In genomic region chr16:19883296-19883951, GRCh38 we compare ENCODE assay signal across 8 cellular contexts. TPM values are rescaled to one million over a fixed set of nuclear protein-coding genes. Genes with fewer than 3 reads are reported as not detected.
A peak's percentile ranks its signal among the peaks of the same experiment; 100 is the strongest.
DNase-seq lines count a peak whose midpoint lies in the region; ATAC-seq, FAIRE-seq and TF ChIP-seq lines count a peak whose summit lies in the region.

No MANE protein-coding gene starts in this region.

- peak overlapping the region; percentile 18 for H3K27ac Mint-ChIP-seq in activated naive CD8-positive, alpha-beta T cell treated with anti-CD3 and anti-CD28 coated beads, Interleukin-2, amount 10 ng/mL, durations not matched to agents 7 days and 5 days

- 3 to 10% methylated on average over 35 of the region's 35 CpGs for WGBS in sigmoid colon, 2 donors

- no peaks in the 10 kb centered on the region for H3K9me3 ChIP-seq in sigmoid colon

- TF ChIP-seq POLR2A in sigmoid colon (IDR thresholded peaks at IDR 0.05) (no peak), GM12891 (IDR thresholded peaks at IDR 0.05; ENCODE audit: low read depth, low read length) (no peak)

- no peak for ATAC-seq in activated CD4-positive, CD25-positive, alpha-beta regulatory T cell treated with anti-CD3 and anti-CD28 coated beads, Interleukin-2, amount 50 U/mL, for 24 hours
- no peak for ATAC-seq in activated naive CD8-positive, alpha-beta T cell treated with anti-CD3 and anti-CD28 coated beads, Interleukin-2, amount 10 ng/mL, durations not matched to agents 7 days and 5 days (ENCODE audit: low read depth)
- no peak for ATAC-seq in HG03521 (IDR thresholded peaks at IDR 0.05; ENCODE audit: unreplicated experiment)
- ATAC-seq in GM21737 (IDR thresholded peaks at IDR 0.05; ENCODE audit: unreplicated experiment), result no peak

- no peak overlapping the region for H3K4me3 Mint-ChIP-seq in activated naive CD8-positive, alpha-beta T cell treated with anti-CD3 and anti-CD28 coated beads, Interleukin-2, amount 10 ng/mL, durations not matched to agents 7 days and 5 days

- H3K4me3 ChIP-seq in sigmoid colon, result peak overlapping the region; percentile 45 to 67 (median 58)

- no peak for FAIRE-seq in GM12891 (lab: Jason Lieb, UNC)

- no peaks in the 10 kb centered on the region for H3K9me3 Mint-ChIP-seq in activated naive CD8-positive, alpha-beta T cell treated with anti-CD3 and anti-CD28 coated beads, Interleukin-2, amount 10 ng/mL, durations not matched to agents 7 days and 5 days

- peaks cover 44% of the 10 kb centered on the region for H3K27me3 Mint-ChIP-seq in activated naive CD8-positive, alpha-beta T cell treated with anti-CD3 and anti-CD28 coated beads, Interleukin-2, amount 10 ng/mL, durations not matched to agents 7 days and 5 days

- H3K27me3 ChIP-seq in sigmoid colon, result peaks cover 8 to 30% (median 29%) of the 10 kb centered on the region in 3 donors

- intact Hi-C loops in sigmoid colon (cut with DNase I), result loop anchor here (2.0 kb wide), 1 partner anchor 167 kb away; no protein-coding TSS in a partner anchor

- H3K36me3 ChIP-seq in sigmoid colon, result no peaks in the 10 kb centered on the region

- peaks cover 0 to 31% (median 30%) of the 10 kb centered on the region in 4 donors for H3K4me1 ChIP-seq in sigmoid colon

- POLR2A ChIA-PET in activated naive CD8-positive, alpha-beta T cell treated with anti-CD3 and anti-CD28 coated beads, Interleukin-2, amount 10 ng/mL, durations not matched to agents 7 days and 5 days (lab: Charles Lee), result no interaction called here

- TF ChIP-seq EP300 in sigmoid colon (IDR thresholded peaks at IDR 0.05), result no peak

- peak; percentile 35 for DNase-seq in activated CD4-positive, CD25-positive, alpha-beta regulatory T cell treated with anti-CD3 and anti-CD28 coated beads, Interleukin-2, amount 50 U/mL, for 72 hours
- DNase-seq in activated naive CD8-positive, alpha-beta T cell treated with anti-CD3 and anti-CD28 coated beads, Interleukin-2, amount 10 ng/mL, durations not matched to agents 7 days and 5 days, result no peak
- DNase-seq in hypothalamus (lab: John Stamatoyannopoulos, UW) (peak in 47 of 51 donors; percentile 32 to 94 (median 73)), sigmoid colon (no peak), GM12891 (ENCODE audit: insufficient read length, low spot score) (no peak)

- no peaks in the 10 kb centered on the region for H3K36me3 Mint-ChIP-seq in activated naive CD8-positive, alpha-beta T cell treated with anti-CD3 and anti-CD28 coated beads, Interleukin-2, amount 10 ng/mL, durations not matched to agents 7 days and 5 days

- peaks cover 16% of the 10 kb centered on the region for H3K4me1 Mint-ChIP-seq in activated naive CD8-positive, alpha-beta T cell treated with anti-CD3 and anti-CD28 coated beads, Interleukin-2, amount 10 ng/mL, durations not matched to agents 7 days and 5 days

- TF ChIP-seq CTCF in sigmoid colon (IDR thresholded peaks at IDR 0.05), result no peak

- H3K27ac ChIP-seq in sigmoid colon, result peak overlapping the region; percentile 15 to 60 (median 45)

TF ChIP-seq in GM12891, 5 proteins besides CTCF, POLR2A, EP300 and RAD21:
- no peak for TF ChIP-seq POLR2AphosphoS5 (IDR thresholded peaks at IDR 0.05; ENCODE audit: low read depth, low read length)
- TF ChIP-seq SPI1 (IDR thresholded peaks at IDR 0.05; ENCODE audit: low read depth, low read length), result no peak

RNA-seq across cellular contexts. Expression of gene GPRC5B, which starts 1.2 kb away (rescaled TPM):
- total RNA-seq in activated naive CD8-positive, alpha-beta T cell treated with anti-CD3 and anti-CD28 coated beads, Interleukin-2, amount 10 ng/mL, durations not matched to agents 7 days and 5 days, result under 1 TPM in 1 of 2 experiments, not detected in 1; 0.09 TPM
- 10 to 100 TPM in 3 of 4 donors, 1 to 10 TPM in 1; 6.7 to 20.6 (median 13.6) TPM for total RNA-seq in sigmoid colon
- polyA plus RNA-seq in sigmoid colon, result 1 to 10 TPM; 1.6 to 8.4 (median 8.1) TPM
- polyA plus RNA-seq in GM12891 (2012; ENCODE audit: low read depth, missing spikeins), result 0.09 TPM

Comparison
In these comparisons a context has a peak if more than half of its experiments do, and no peak if none do; other contexts are left out.
1. DNase-seq: peak in activated CD4-positive, CD25-positive, alpha-beta regulatory T cell treated with anti-CD3 and anti-CD28 coated beads, Interleukin-2, amount 50 U/mL, for 72 hours (single experiment) and hypothalamus (47 of 51); none in activated naive CD8-positive, alpha-beta T cell treated with anti-CD3 and anti-CD28 coated beads, Interleukin-2, amount 10 ng/mL, durations not matched to agents 7 days and 5 days (single experiment), sigmoid colon (single experiment) and GM12891 (single experiment).
2. RNA of gene GPRC5B, which starts 1.2 kb away (total RNA-seq): 6.7 to 20.6 TPM in sigmoid colon; 0.09 TPM in activated naive CD8-positive, alpha-beta T cell treated with anti-CD3 and anti-CD28 coated beads, Interleukin-2, amount 10 ng/mL, durations not matched to agents 7 days and 5 days; every median in the first group is over 4 times any median in the second.